13 cellular contexts compared by ENCODE assay signal in genomic region chr3:186915808-186916796, GRCh38. TPM values are rescaled to one million over a fixed set of nuclear protein-coding genes. Genes with fewer than 3 reads are reported as not detected.
DNase-seq lines count a peak whose midpoint lies in the region; ATAC-seq and TF ChIP-seq lines count a peak whose summit lies in the region.
"Had no signal": no experiment of that assay in that cellular context is flagged by ENCODE, and none has a peak within 500 bp of the region (broad histone marks: within the 10 kb centered on the region; RNA-seq: fewer than 3 reads in every experiment).

No MANE protein-coding gene starts in this region.

- no peak for TF ChIP-seq POLR2A in esophagus muscularis mucosa (IDR thresholded peaks at IDR 0.05; ENCODE audit: low read depth)

- CTCF ChIA-PET in RWPE1 (lab: Yijun Ruan, JAX) = interaction anchor here (0.7 kb wide), 1 partner anchor 304 kb away, joined by 3 read pairs; no protein-coding TSS in a partner anchor

- H3F3A ChIP-seq in smooth muscle cell (ENCODE audit: low read depth) = no peaks in the 10 kb centered on the region

- H3K27me3 Mint-ChIP-seq in activated T-cell treated with anti-CD3 and anti-CD28 coated beads, Interleukin-2, amount 50 U/mL, for 4 hours (ENCODE audit: low read depth) = no peaks in the 10 kb centered on the region
- H3K27me3 Mint-ChIP-seq in effector memory CD8-positive, alpha-beta T cell = no peaks in the 10 kb centered on the region

- POLR2A ChIA-PET in RWPE1 (lab: Yijun Ruan, JAX; ENCODE audit: low non-redundant PET) = no interaction called here

- H3K27me3 ChIP-seq in smooth muscle cell (ENCODE audit: low read depth) (no peaks in the 10 kb centered on the region), esophagus muscularis mucosa (no peaks in the 10 kb centered on the region)
- H3K27me3 ChIP-seq: body of pancreas had no signal

- no peaks in the 10 kb centered on the region for H4K20me1 ChIP-seq in smooth muscle cell (ENCODE audit: low read depth)

- H3K36me3 ChIP-seq in smooth muscle cell (ENCODE audit: low read depth) = no peaks in the 10 kb centered on the region
- H3K36me3 ChIP-seq in esophagus muscularis mucosa = no peaks in the 10 kb centered on the region
- H3K36me3 ChIP-seq: SJSA1 had no signal

- TF ChIP-seq CTCF in RWPE1 (conservative IDR thresholded peaks at IDR 0.05; ENCODE audit: low read depth) = no peak
- TF ChIP-seq CTCF in smooth muscle cell (IDR thresholded peaks at IDR 0.05; ENCODE audit: borderline replicate concordance, insufficient read depth, poor library complexity, severe bottlenecking) = no peak
- TF ChIP-seq CTCF in esophagus muscularis mucosa (IDR thresholded peaks at IDR 0.05) = no peak

- intact Hi-C loops in esophagus muscularis mucosa (cut with DNase I) = no loop called here

- H3K9ac ChIP-seq in smooth muscle cell (ENCODE audit: low read depth) = no peak overlapping the region

- H3K36me3 Mint-ChIP-seq in activated T-cell treated with anti-CD3 and anti-CD28 coated beads, Interleukin-2, amount 50 U/mL, for 4 hours (ENCODE audit: insufficient read depth) = no peaks in the 10 kb centered on the region
- H3K36me3 Mint-ChIP-seq in effector memory CD8-positive, alpha-beta T cell (ENCODE audit: insufficient read depth) = peaks cover 5% of the 10 kb centered on the region

- H3K4me3 ChIP-seq in smooth muscle cell (no peak overlapping the region), esophagus muscularis mucosa (no peak overlapping the region)
- H3K4me3 ChIP-seq: body of pancreas, SJSA1 had no signal

- H3K4me2 ChIP-seq in smooth muscle cell = no peak overlapping the region

- H2AFZ ChIP-seq in smooth muscle cell (ENCODE audit: low read depth) = peak overlapping the region; percentile 12

- TF ChIP-seq EP300 in esophagus muscularis mucosa (IDR thresholded peaks at IDR 0.05) = no peak

- H3K79me2 ChIP-seq in smooth muscle cell (ENCODE audit: low read depth) = no peaks in the 10 kb centered on the region

- H3K27ac ChIP-seq in RWPE1 = peak overlapping the region; percentile 44
- H3K27ac ChIP-seq in smooth muscle cell (ENCODE audit: low read depth) = no peak overlapping the region
- H3K27ac ChIP-seq in esophagus muscularis mucosa (replicated peaks in 1 of 4) = no peak overlapping the region
- H3K27ac ChIP-seq: body of pancreas, SJSA1 had no signal

- ATAC-seq in activated T-cell treated with anti-CD3 and anti-CD28 coated beads, Interleukin-2, amount 50 U/mL, for 4 hours = peak; percentile 27 to 35
- ATAC-seq in effector memory CD8-positive, alpha-beta T cell (replicated peaks) = peak; percentile 78
- ATAC-seq: body of pancreas had no signal

- 59% methylated on average over 11 of the region's 11 CpGs for WGBS in smooth muscle cell (ENCODE audit: low lambda C conversion rate)
- WGBS in esophagus muscularis mucosa = 66% methylated on average over 11 of the region's 11 CpGs

- H3K9me3 ChIP-seq in smooth muscle cell (replicated peaks; ENCODE audit: low read depth) (no peaks in the 10 kb centered on the region), esophagus muscularis mucosa (no peaks in the 10 kb centered on the region)
- H3K9me3 ChIP-seq: body of pancreas, SJSA1 had no signal

- H3K4me1 Mint-ChIP-seq in activated T-cell treated with anti-CD3 and anti-CD28 coated beads, Interleukin-2, amount 50 U/mL, for 4 hours (ENCODE audit: low read depth) = peaks cover 38% of the 10 kb centered on the region
- H3K4me1 Mint-ChIP-seq in effector memory CD8-positive, alpha-beta T cell (ENCODE audit: low read depth in 2 of 2) = peaks cover 16 to 19% of the 10 kb centered on the region in 2 donors

- H3K4me3 Mint-ChIP-seq in activated T-cell treated with anti-CD3 and anti-CD28 coated beads, Interleukin-2, amount 50 U/mL, for 4 hours = no peak overlapping the region
- H3K4me3 Mint-ChIP-seq in effector memory CD8-positive, alpha-beta T cell = peak overlapping the region; percentile 37 to 73

- H3K4me1 ChIP-seq in smooth muscle cell (ENCODE audit: low read depth) (peaks cover 4% of the 10 kb centered on the region), esophagus muscularis mucosa (no peaks in the 10 kb centered on the region)
- H3K4me1 ChIP-seq: body of pancreas, SJSA1 had no signal

- peak overlapping the region in 1 of 2 donors; percentile 77 for H3K27ac Mint-ChIP-seq in effector memory CD8-positive, alpha-beta T cell

- H3K9me3 Mint-ChIP-seq in activated T-cell treated with anti-CD3 and anti-CD28 coated beads, Interleukin-2, amount 50 U/mL, for 4 hours = peaks cover 12% of the 10 kb centered on the region
- no peaks in the 10 kb centered on the region for H3K9me3 Mint-ChIP-seq in effector memory CD8-positive, alpha-beta T cell

- no peak for DNase-seq in activated T-cell treated with anti-CD3 and anti-CD28 coated beads, Interleukin-2, amount 50 U/mL, for 4 hours
- no peak for DNase-seq in activated T-cell treated with anti-CD3 and anti-CD28 coated beads, Interleukin-2, amount 50 U/mL, for 1 hour
- DNase-seq in RWPE1 (ENCODE audit: low spot score) = peak; percentile 42
- DNase-seq in effector memory CD8-positive, alpha-beta T cell = no peak
- no peak for DNase-seq in smooth muscle cell (lab: John Stamatoyannopoulos, UW; ENCODE audit: unreplicated experiment)
- DNase-seq in islet precursor cell = no peak
- no peak for DNase-seq in esophagus muscularis mucosa (ENCODE audit: extremely low spot score)
- no peak for DNase-seq in NCI-H128 (lab: John Stamatoyannopoulos, UW; ENCODE audit: unreplicated experiment)
- DNase-seq: activated CD4-positive, alpha-beta T cell treated with anti-CD3 and anti-CD28 coated beads, Interleukin-2, amount 50 U/mL, for 48 hours; body of pancreas; KG1; NCI-H226 had no signal

RNA-seq across cellular contexts. Expression of gene ST6GAL1, which starts 14.2 kb away (rescaled TPM):
- total RNA-seq in activated T-cell treated with anti-CD3 and anti-CD28 coated beads, Interleukin-2, amount 50 U/mL, for 4 hours = 100 to 1,000 TPM; 105 to 116 (median 112) TPM
- 5.8 and 8.9 TPM in 2 replicates for total RNA-seq in smooth muscle cell
- polyA plus RNA-seq in smooth muscle cell = 1.5 and 3.5 TPM in 2 replicates
- 10 to 100 TPM; 15.4 to 29.6 (median 24.4) TPM for total RNA-seq in esophagus muscularis mucosa
